Comparison of ENCODE assay signal across 34 cellular contexts in the genomic region with DNA sequence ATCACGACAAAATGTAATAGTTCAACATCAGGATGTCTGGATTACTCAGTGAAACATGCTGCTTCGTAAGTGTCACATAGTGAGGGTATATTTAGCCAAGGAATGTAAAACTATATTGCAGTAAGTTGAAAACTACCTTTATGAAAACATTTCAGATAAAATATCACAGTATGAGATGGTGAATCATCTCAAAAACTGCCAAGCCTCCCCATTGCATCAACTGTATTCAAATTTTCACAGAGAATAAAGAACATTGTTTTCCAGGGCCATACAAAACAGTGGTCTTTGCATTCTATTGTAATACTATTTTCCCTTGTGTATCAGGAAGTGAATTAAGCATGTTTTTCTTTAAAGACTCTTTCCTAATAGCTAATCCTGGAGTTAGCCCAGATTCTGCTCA. TPM values are rescaled to one million over a fixed set of nuclear protein-coding genes. Genes with fewer than 3 reads are reported as not detected.
DNase-seq lines count a peak whose midpoint lies in the region; ATAC-seq, FAIRE-seq and TF ChIP-seq lines count a peak whose summit lies in the region.
"Had no signal": no experiment of that assay in that cellular context is flagged by ENCODE, and none has a peak within 500 bp of the region (broad histone marks: within the 10 kb centered on the region; RNA-seq: fewer than 3 reads in every experiment).

No MANE protein-coding gene starts in this region.

- FAIRE-seq in endothelial cell of umbilical vein (lab: Jason Lieb, UNC), result peak; percentile 31
- FAIRE-seq: A549, GM12878, TTC549 had no signal

- no TSS peak for BruUV-seq in endothelial cell of umbilical vein (replicated peaks; lab: Mats Ljungman, UMichigan)

- no peaks in the 10 kb centered on the region for H3K9me3 Mint-ChIP-seq in osteocyte (ENCODE audit: unreplicated experiment)
- H3K9me3 Mint-ChIP-seq in activated naive CD8-positive, alpha-beta T cell treated with anti-CD3 and anti-CD28 coated beads, Interleukin-2, amount 50 U/mL, for 24 hours, result no peaks in the 10 kb centered on the region
- H3K9me3 Mint-ChIP-seq: activated T-cell treated with anti-CD3 and anti-CD28 coated beads, Interleukin-2, amount 50 U/mL, for 24 hours; neural crest cell; T-cell had no signal

- H3K4me2 ChIP-seq in endothelial cell of umbilical vein (ENCODE audit: insufficient read depth, low read length), result no peak overlapping the region
- H3K4me2 ChIP-seq: A549, smooth muscle cell had no signal

- no peaks in the 10 kb centered on the region for H3K36me3 ChIP-seq in endothelial cell of umbilical vein (ENCODE audit: control insufficient read depth in 2 of 2, extremely low read depth in 1 of 2, insufficient read depth in 2 of 2, low read length in 2 of 2)
- H3K36me3 ChIP-seq: heart right ventricle, left ventricle myocardium inferior, tibial nerve had no signal

- H3K4me3 ChIP-seq in endothelial cell of umbilical vein (replicated peaks in 1 of 3; ENCODE audit: insufficient read depth in 1 of 3, low read depth in 1 of 3, low read length in 3 of 3), result no peak overlapping the region
- H3K4me3 ChIP-seq: A549, GM12878, heart right ventricle, left ventricle myocardium inferior, smooth muscle cell, tibial nerve had no signal

- TF ChIP-seq CTCF in endothelial cell of umbilical vein (IDR thresholded peaks at IDR 0.05; ENCODE audit: extremely low read depth in 1 of 2, insufficient read depth in 1 of 2, low read depth in 1 of 2, low read length in 2 of 2) (no peak), osteocyte (IDR thresholded peaks at IDR 0.05) (no peak)

- POLR2A ChIA-PET in endothelial cell of umbilical vein (lab: Charles Lee), result no interaction called here

- H3K27me3 Mint-ChIP-seq in osteocyte (ENCODE audit: unreplicated experiment), result no peaks in the 10 kb centered on the region
- peaks cover 2% of the 10 kb centered on the region for H3K27me3 Mint-ChIP-seq in activated naive CD8-positive, alpha-beta T cell treated with anti-CD3 and anti-CD28 coated beads, Interleukin-2, amount 50 U/mL, for 24 hours
- H3K27me3 Mint-ChIP-seq: activated T-cell treated with anti-CD3 and anti-CD28 coated beads, Interleukin-2, amount 50 U/mL, for 24 hours; progenitor cell of endocrine pancreas; T-cell had no signal

- no peak for ATAC-seq in activated naive CD8-positive, alpha-beta T cell treated with anti-CD3 and anti-CD28 coated beads, Interleukin-2, amount 50 U/mL, for 24 hours
- ATAC-seq: A549; activated CD4-positive, alpha-beta T cell treated with anti-CD3 and anti-CD28 coated beads for 36 hours; GM12878; heart right ventricle; PC-3; T-cell had no signal

- H3K36me3 Mint-ChIP-seq in osteocyte (ENCODE audit: unreplicated experiment), result no peaks in the 10 kb centered on the region
- H3K36me3 Mint-ChIP-seq in activated naive CD8-positive, alpha-beta T cell treated with anti-CD3 and anti-CD28 coated beads, Interleukin-2, amount 50 U/mL, for 24 hours (ENCODE audit: low read depth), result no peaks in the 10 kb centered on the region
- H3K36me3 Mint-ChIP-seq: T-cell had no signal

- peak overlapping the region; percentile 51 for H3K27ac ChIP-seq in angular gyrus (ENCODE audit: low read depth, low read length)
- no peak overlapping the region for H3K27ac ChIP-seq in endothelial cell of umbilical vein (ENCODE audit: insufficient read depth, low read depth, low read length)
- H3K27ac ChIP-seq: A549, heart right ventricle, left ventricle myocardium inferior, tibial nerve had no signal

- no peaks in the 10 kb centered on the region for H4K20me1 ChIP-seq in endothelial cell of umbilical vein (replicated peaks; ENCODE audit: control insufficient read depth, extremely low read depth, insufficient read depth, low read length)

- H2AFZ ChIP-seq in endothelial cell of umbilical vein (ENCODE audit: low read depth, low read length), result no peak overlapping the region

- no peak overlapping the region for H3K9ac ChIP-seq in endothelial cell of umbilical vein (replicated peaks; ENCODE audit: extremely low read depth, insufficient read depth, low read length)

- H3K4me3 Mint-ChIP-seq in osteocyte (ENCODE audit: unreplicated experiment), result no peak overlapping the region
- H3K4me3 Mint-ChIP-seq in activated naive CD8-positive, alpha-beta T cell treated with anti-CD3 and anti-CD28 coated beads, Interleukin-2, amount 50 U/mL, for 24 hours, result no peak overlapping the region
- H3K4me3 Mint-ChIP-seq: activated CD4-positive, alpha-beta T cell treated with anti-CD3 and anti-CD28 coated beads for 36 hours; activated T-cell treated with anti-CD3 and anti-CD28 coated beads, Interleukin-2, amount 50 U/mL, for 24 hours; neural crest cell; T-cell had no signal

- dilution Hi-C loops in endothelial cell of umbilical vein (cut with MboI; ENCODE audit: extremely low pct_ligation_motif_present, low sequenced_read_pairs), result no loop called here

- H3K9me1 ChIP-seq in endothelial cell of umbilical vein (replicated peaks; ENCODE audit: control insufficient read depth, extremely low read depth, insufficient read depth, low read length), result no peaks in the 10 kb centered on the region

- intact Hi-C loops in endothelial cell of umbilical vein (cut with micrococcal nuclease), result no loop called here

- no peaks in the 10 kb centered on the region for H3K4me1 ChIP-seq in endothelial cell of umbilical vein (ENCODE audit: control insufficient read depth, extremely low read depth, insufficient read depth, low read length)
- H3K4me1 ChIP-seq: A549, heart right ventricle, left ventricle myocardium inferior, tibial nerve had no signal

- no peaks in the 10 kb centered on the region for H3K79me2 ChIP-seq in endothelial cell of umbilical vein (ENCODE audit: control insufficient read depth, insufficient read depth, low read length)

- H3K27ac Mint-ChIP-seq in osteocyte (ENCODE audit: unreplicated experiment), result peak overlapping the region; percentile 59
- H3K27ac Mint-ChIP-seq in activated naive CD8-positive, alpha-beta T cell treated with anti-CD3 and anti-CD28 coated beads, Interleukin-2, amount 50 U/mL, for 24 hours, result no peak overlapping the region
- H3K27ac Mint-ChIP-seq: activated CD4-positive, alpha-beta T cell treated with anti-CD3 and anti-CD28 coated beads for 36 hours; activated T-cell treated with anti-CD3 and anti-CD28 coated beads, Interleukin-2, amount 50 U/mL, for 24 hours; progenitor cell of endocrine pancreas; T-cell had no signal

- TF ChIP-seq POLR2A in endothelial cell of umbilical vein (IDR thresholded peaks at IDR 0.05; ENCODE audit: low read depth, low read length), result no peak

- DNase-seq in A172 (ENCODE audit: low spot score) (peak; percentile 12), endothelial cell of umbilical vein (ENCODE audit: low read depth, low spot score) (peak; percentile 12), osteocyte (ENCODE audit: extremely low spot score, unreplicated experiment) (no peak), NCI-H146 treated with DMSO at 0.1 percent for 48 hours (lab: John Stamatoyannopoulos, UW; ENCODE audit: unreplicated experiment) (no peak), NCI-H1105 (lab: John Stamatoyannopoulos, UW) (no peak)
- DNase-seq in stimulated activated CD8-positive, alpha-beta memory T cell treated with anti-CD3 and anti-CD28 coated beads, Interleukin-4, amount 100 ng/mL, for 48 hours, result no peak
- no peak for DNase-seq in activated naive CD8-positive, alpha-beta T cell treated with anti-CD3 and anti-CD28 coated beads, Interleukin-2, amount 50 U/mL, for 24 hours
- DNase-seq: activated CD4-positive, alpha-beta T cell treated with anti-CD3 and anti-CD28 coated beads for 36 hours; activated CD8-positive, alpha-beta memory T cell treated with anti-CD3 and anti-CD28 coated beads for 24 hours; activated naive CD4-positive, alpha-beta T cell; activated T-cell treated with anti-CD3 and anti-CD28 coated beads, Interleukin-2, amount 50 U/mL, for 24 hours; amniotic stem cell; cerebellar nuclear complex; COR-L47; DMS79; heart right ventricle; KG1; left ventricle myocardium inferior; MV-4-11; NCI-H2029 treated with DMSO at 0.1 percent for 48 hours; PC-3; Right ventricle myocardium superior; stimulated activated CD4-positive, alpha-beta T cell treated with anti-CD3 and anti-CD28 coated beads, Interleukin-4, amount 100 ng/mL, for 1 hour; stimulated activated naive CD4-positive, alpha-beta T cell treated with Interleukin-2 at 50 U/mL for 16 hours; T-cell had no signal

- CTCF ChIA-PET in endothelial cell of umbilical vein (lab: Charles Lee), result interaction anchor here (0.7 kb wide), 1 partner anchor 10 kb away, joined by 3 read pairs; no protein-coding TSS in a partner anchor

- H3K27me3 ChIP-seq in endothelial cell of umbilical vein (ENCODE audit: control insufficient read depth in 2 of 2, insufficient read depth in 2 of 2, low read length in 2 of 2), result peaks cover 0 to 2% of the 10 kb centered on the region in 2 experiments
- H3K27me3 ChIP-seq: tibial nerve had no signal

- no peaks in the 10 kb centered on the region for H3K9me3 ChIP-seq in endothelial cell of umbilical vein (replicated peaks; ENCODE audit: control insufficient read depth, insufficient read depth, low read length)
- H3K9me3 ChIP-seq: A549, heart right ventricle, left ventricle myocardium inferior, tibial nerve had no signal

- peaks cover 26% of the 10 kb centered on the region for H3K4me1 Mint-ChIP-seq in osteocyte (ENCODE audit: unreplicated experiment)
- H3K4me1 Mint-ChIP-seq in activated naive CD8-positive, alpha-beta T cell treated with anti-CD3 and anti-CD28 coated beads, Interleukin-2, amount 50 U/mL, for 24 hours, result no peaks in the 10 kb centered on the region
- H3K4me1 Mint-ChIP-seq: activated CD4-positive, alpha-beta T cell treated with anti-CD3 and anti-CD28 coated beads for 36 hours; T-cell had no signal

TF ChIP-seq in endothelial cell of umbilical vein, 7 proteins besides CTCF, POLR2A, EP300 and RAD21 (continues in another document):
- TF ChIP-seq GATA2 (IDR thresholded peaks at IDR 0.05; ENCODE audit: insufficient read depth, insufficient read length, low read depth, low read length) (no peak), POLR2AphosphoS5 (IDR thresholded peaks at IDR 0.05; ENCODE audit: insufficient read depth, low read depth, low read length) (no peak), EZH2 (IDR thresholded peaks at IDR 0.05; ENCODE audit: borderline replicate concordance, low read depth, low read length, severe bottlenecking) (no peak), MAX (IDR thresholded peaks at IDR 0.05; ENCODE audit: insufficient read depth, insufficient read length) (no peak)

RNA-seq across cellular contexts. Expression of gene MSTN, which starts 47.6 kb away (rescaled TPM):
- total RNA-seq in A172 (2014; rRNA removed; shearing (Covaris generic)), result 0.02 TPM in 1 of 2 replicates, not detected in the other
- total RNA-seq in endothelial cell of umbilical vein, result not detected in 2 replicates
- polyA plus RNA-seq in endothelial cell of umbilical vein, result 0.04 and 0.05 TPM in 2 replicates
- not detected in 2 replicates for polyA plus RNA-seq in endothelial cell of umbilical vein (2011; cell fraction: cytosol; rRNA removed)
- 0.80 and 1.4 TPM in 2 replicates for polyA plus RNA-seq in endothelial cell of umbilical vein (2011; cell fraction: nucleus; rRNA removed)
- polyA plus RNA-seq in endothelial cell of umbilical vein (2012), result not detected in 2 replicates
- polyA minus RNA-seq in endothelial cell of umbilical vein, result 0.10 TPM in 1 of 2 replicates, not detected in the other
- not detected for polyA minus RNA-seq in endothelial cell of umbilical vein (2011; cell fraction: cytosol; rRNA and poly(A)+ RNA removed)
- 0.24 TPM in 2 replicates for polyA minus RNA-seq in endothelial cell of umbilical vein (2011; cell fraction: nucleus; rRNA and poly(A)+ RNA removed)
- total RNA-seq in osteocyte, result 0.89 and 1.1 TPM in 2 replicates
- total RNA-seq: activated CD4-positive, alpha-beta T cell treated with anti-CD3 and anti-CD28 coated beads for 36 hours; GM12878; left ventricle myocardium inferior; PC-3; Right ventricle myocardium superior; T-cell had no signal
- polyA plus RNA-seq: BJ, smooth muscle cell had no signal

Comparison
In these comparisons a context has a peak if more than half of its experiments do, and no peak if none do; other contexts are left out.
1. DNase-seq: peak in A172 (single experiment) and endothelial cell of umbilical vein (single experiment); none in osteocyte (single experiment), NCI-H146 treated with DMSO at 0.1 percent for 48 hours (single experiment), stimulated activated CD8-positive, alpha-beta memory T cell treated with anti-CD3 and anti-CD28 coated beads, Interleukin-4, amount 100 ng/mL, for 48 hours (single experiment), NCI-H1105 (single experiment) and activated naive CD8-positive, alpha-beta T cell treated with anti-CD3 and anti-CD28 coated beads, Interleukin-2, amount 50 U/mL, for 24 hours (single experiment).